In the genomic region with DNA sequence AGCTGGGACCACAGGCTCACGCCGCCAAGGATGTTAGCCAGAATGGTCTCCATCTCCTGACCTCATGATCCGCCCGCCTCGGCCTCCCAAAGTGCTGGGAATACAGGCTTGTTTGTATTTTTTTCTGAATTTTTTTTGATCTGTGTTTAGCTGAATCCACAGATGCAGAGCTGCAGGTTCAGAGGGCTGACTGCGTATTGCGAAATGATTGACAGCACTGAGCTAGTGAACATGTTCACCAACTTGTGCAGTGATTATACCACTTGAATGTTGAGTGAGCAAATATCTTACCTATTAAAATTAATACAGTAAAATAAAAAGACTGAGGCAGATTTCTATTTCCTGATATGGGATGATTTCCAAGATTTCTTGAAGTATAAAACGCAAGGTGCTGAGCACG, we compare ENCODE assay signal across 19 cellular contexts.
DNase-seq lines count a peak whose midpoint lies in the region; ATAC-seq, FAIRE-seq and TF ChIP-seq lines count a peak whose summit lies in the region.
"Had no signal": no experiment of that assay in that cellular context is flagged by ENCODE, and none has a peak within 500 bp of the region (broad histone marks: within the 10 kb centered on the region; RNA-seq: fewer than 3 reads in every experiment).

No MANE protein-coding gene starts in this region.

- no peaks in the 10 kb centered on the region for H3K36me3 ChIP-seq in pancreas

- peaks cover 36% of the 10 kb centered on the region for H3K27me3 Mint-ChIP-seq in chondrocyte (ENCODE audit: low read depth)
- peaks cover 20% of the 10 kb centered on the region for H3K27me3 Mint-ChIP-seq in type B pancreatic cell

- peak; percentile 15 for DNase-seq in chondrocyte (ENCODE audit: low spot score)
- DNase-seq in left lobe of liver (ENCODE audit: low spot score): no peak
- no peak for DNase-seq in type B pancreatic cell (ENCODE audit: extremely low spot score, unreplicated experiment)
- no peak for DNase-seq in pancreas
- DNase-seq in effector CD8-positive, alpha-beta T cell (lab: John Stamatoyannopoulos, UW): no peak
- no peak for DNase-seq in KG1 (lab: John Stamatoyannopoulos, UW)
- DNase-seq: CD4-positive, alpha-beta T cell; DMS79; KBM-7; NCI-H1105 treated with DMSO at 0.1 percent for 48 hours; NCI-H1694 treated with DMSO at 0.1 percent for 48 hours; NCI-H2107; NCI-H226; NCI-H69; NK-92 treated with Interleukin-12 subunit alpha and Interleukin-12 subunit beta, amount 100 ng/mL, for 24 hours; SHP77 had no signal

- no peak for TF ChIP-seq EP300 in Ishikawa (IDR thresholded peaks at IDR 0.05; ENCODE audit: borderline replicate concordance)

- H3K36me3 Mint-ChIP-seq in chondrocyte (ENCODE audit: low read depth) (no peaks in the 10 kb centered on the region), type B pancreatic cell (no peaks in the 10 kb centered on the region)

- 55 to 65% methylated on average over 9 of the region's 9 CpGs for WGBS in pancreas, 2 donors

- no peak overlapping the region for H3K4me3 ChIP-seq in pancreas

- peaks cover 0 to 4% (median 0%) of the 10 kb centered on the region in 3 donors for H3K4me1 ChIP-seq in pancreas

- H3K9me3 Mint-ChIP-seq in chondrocyte (ENCODE audit: low read depth) (no peaks in the 10 kb centered on the region), type B pancreatic cell (no peaks in the 10 kb centered on the region)
- H3K9me3 Mint-ChIP-seq: CD4-positive, alpha-beta T cell had no signal

- ATAC-seq in left lobe of liver (peak; percentile 46), pancreas (no peak)
- ATAC-seq: SK-N-SH treated with all-trans-retinoic acid at 6 μM for 48 hours had no signal

- no peak for TF ChIP-seq CTCF in chondrocyte (IDR thresholded peaks at IDR 0.05)
- TF ChIP-seq CTCF in type B pancreatic cell (conservative IDR thresholded peaks at IDR 0.05): no peak
- TF ChIP-seq CTCF in pancreas (IDR thresholded peaks at IDR 0.05): no peak

- no peak for TF ChIP-seq RAD21 in Ishikawa (IDR thresholded peaks at IDR 0.05; ENCODE audit: low read depth)

- H3K4me3 Mint-ChIP-seq in chondrocyte (ENCODE audit: unreplicated experiment) (no peak overlapping the region), type B pancreatic cell (peak overlapping the region; percentile 81)
- H3K4me3 Mint-ChIP-seq: CD4-positive, alpha-beta T cell had no signal

- H3K4me1 Mint-ChIP-seq in chondrocyte (ENCODE audit: low read depth) (peaks cover 18% of the 10 kb centered on the region), type B pancreatic cell (ENCODE audit: unreplicated experiment) (peaks cover 56% of the 10 kb centered on the region)

- no peaks in the 10 kb centered on the region for H3K27me3 ChIP-seq in pancreas

- no peak overlapping the region for H3K27ac Mint-ChIP-seq in chondrocyte (ENCODE audit: unreplicated experiment)
- no peak overlapping the region for H3K27ac Mint-ChIP-seq in type B pancreatic cell
- H3K27ac Mint-ChIP-seq: CD4-positive, alpha-beta T cell had no signal

- no peak overlapping the region for H3K27ac ChIP-seq in pancreas

- intact Hi-C loops in pancreas (cut with DNase I): no loop called here

- FAIRE-seq in pancreas (lab: Jason Lieb, UNC): no peak
- FAIRE-seq: GM19239 had no signal

- H3K9me3 ChIP-seq in pancreas: no peaks in the 10 kb centered on the region

TF ChIP-seq in Ishikawa, 13 proteins besides CTCF, POLR2A, EP300 and RAD21:
- TF ChIP-seq CEBPB (IDR thresholded peaks at IDR 0.05) (peak; percentile 63), YY1 (IDR thresholded peaks at IDR 0.05; ENCODE audit: low read depth) (no peak)
